13 cellular contexts compared by ENCODE assay signal in the genomic region with DNA sequence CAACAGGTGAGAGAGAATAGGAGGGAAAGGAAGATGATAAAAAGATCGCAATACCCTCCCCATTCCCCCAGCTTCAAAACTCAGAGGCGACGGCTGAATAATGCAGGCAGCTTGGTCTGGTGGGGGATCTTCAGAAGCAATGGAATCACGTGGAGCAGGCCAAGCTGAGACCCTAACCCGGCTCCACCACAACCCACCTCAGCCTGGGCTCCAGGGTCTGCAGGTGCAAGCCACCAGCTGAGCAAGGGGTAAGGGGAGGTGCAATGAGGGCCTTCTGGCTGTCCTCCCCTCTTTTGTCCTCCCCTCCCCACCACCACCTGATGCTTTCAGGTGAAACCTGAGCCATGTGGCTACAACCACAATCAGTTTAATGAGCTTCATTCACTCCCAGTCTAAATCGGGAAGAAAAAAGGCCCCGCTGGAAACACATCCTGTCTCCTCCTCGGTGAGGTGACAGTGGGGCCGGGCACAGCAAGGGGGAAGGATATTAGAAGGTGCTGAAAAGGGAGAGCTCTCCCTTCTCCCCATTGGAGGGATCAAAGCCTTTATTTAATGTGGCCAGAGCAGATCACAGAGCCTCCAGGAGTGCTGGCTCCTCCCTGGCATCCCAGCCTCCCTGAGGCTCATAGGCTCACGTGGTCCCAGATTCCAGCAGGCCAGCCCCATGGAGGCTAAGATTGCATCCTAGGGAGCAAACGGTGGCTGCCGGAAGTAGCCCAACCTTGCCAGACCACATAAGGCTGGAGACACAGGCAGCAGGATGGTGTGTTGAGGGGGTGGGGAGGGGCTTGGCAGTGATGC.
DNase-seq lines count a peak whose midpoint lies in the region; ATAC-seq and TF ChIP-seq lines count a peak whose summit lies in the region.
"Had no signal": no experiment of that assay in that cellular context is flagged by ENCODE, and none has a peak within 500 bp of the region (broad histone marks: within the 10 kb centered on the region; RNA-seq: fewer than 3 reads in every experiment).

No MANE protein-coding gene starts in this region.

- no peak overlapping the region for H3K23ac ChIP-seq in IMR-90 (ENCODE audit: low read depth, low read length)

- intact Hi-C loops in IMR-90 (cut with micrococcal nuclease) (no loop called here), MCF 10A (cut with micrococcal nuclease) (no loop called here)

- WGBS in IMR-90 (ENCODE audit: extremely low coverage in 2 of 2, insufficient read length in 1 of 2), 2 experiments: 100% methylated on average over 1 of the region's 12 CpGs; no CpG with 5 or more reads in 1 of the 2 experiments
- 85 to 90% methylated on average over 12 of the region's 12 CpGs for WGBS in GM23248 (ENCODE audit: low coverage in 1 of 2, low lambda C conversion rate in 2 of 2, missing lambda C conversion rate in 2 of 2), 2 experiments

- TF ChIP-seq CTCF in IMR-90 (conservative IDR thresholded peaks at IDR 0.05; ENCODE audit: low read depth, low read length) (no peak), MCF 10A (IDR thresholded peaks at IDR 0.05; ENCODE audit: unreplicated experiment) (no peak)

- no peaks in the 10 kb centered on the region for H3K9me3 Mint-ChIP-seq in activated naive CD8-positive, alpha-beta T cell treated with anti-CD3 and anti-CD28 coated beads for 36 hours
- H3K9me3 Mint-ChIP-seq in MCF 10A (ENCODE audit: unreplicated experiment): no peaks in the 10 kb centered on the region
- H3K9me3 Mint-ChIP-seq: activated CD4-positive, alpha-beta T cell treated with anti-CD3 and anti-CD28 coated beads, Interleukin-2, amount 10 ng/mL, durations not matched to agents 7 days and 5 days; T-helper 1 cell treated with Interleukin-12 subunit alpha and Interleukin-12 subunit beta and Interleukin-4 antibody, amounts not matched to agents 30 μg/mL and 1 μg/mL, for 36 hours had no signal

- no TSS peak for BruUV-seq in IMR-90 (replicated peaks; lab: Mats Ljungman, UMichigan)
- no TSS peak for BruUV-seq in MCF 10A (replicated peaks; lab: Mats Ljungman, UMichigan)

- H4K20me1 ChIP-seq in IMR-90 (ENCODE audit: insufficient read depth, low read length) (no peaks in the 10 kb centered on the region), GM23248 (ENCODE audit: insufficient read depth) (no peaks in the 10 kb centered on the region)

- H2BK15ac ChIP-seq in IMR-90 (ENCODE audit: low read depth, low read length): no peak overlapping the region

- no peak overlapping the region for H4K5ac ChIP-seq in IMR-90 (ENCODE audit: low read depth, low read length)

- H3K18ac ChIP-seq in IMR-90 (ENCODE audit: low read depth, low read length): no peak overlapping the region

- POLR2A ChIA-PET in IMR-90 (lab: Charles Lee; ENCODE audit: unreplicated experiment): no interaction called here
- POLR2A ChIA-PET in MCF 10A (lab: Yijun Ruan, JAX): interaction anchor here (2.0 kb wide), 1 partner anchor 11 kb away, joined by 5 read pairs; no protein-coding TSS in a partner anchor

- no peak overlapping the region for H3K56ac ChIP-seq in IMR-90 (ENCODE audit: extremely low read depth, insufficient read depth, low read length)

- CTCF ChIA-PET in IMR-90 (lab: Yijun Ruan, JAX): no interaction called here
- CTCF ChIA-PET in MCF 10A (lab: Yijun Ruan, JAX): no interaction called here

- no peak for ATAC-seq in IMR-90 (ENCODE audit: low read depth)

- peak overlapping the region; percentile 29 for H2AFZ ChIP-seq in IMR-90 (replicated peaks; ENCODE audit: low read length, poor library complexity)
- H2AFZ ChIP-seq in GM23248: no peak overlapping the region

- H3K27ac ChIP-seq in IMR-90 (ENCODE audit: insufficient read depth, low read length) (no peak overlapping the region), GM23248 (no peak overlapping the region)
- H3K27ac ChIP-seq: sigmoid colon had no signal

- H3K4me3 ChIP-seq in IMR-90 (ENCODE audit: insufficient read depth, low read depth, low read length) (no peak overlapping the region), GM23248 (no peak overlapping the region)
- H3K4me3 ChIP-seq: sigmoid colon had no signal

- H3K4me2 ChIP-seq in IMR-90 (ENCODE audit: low read depth, low read length) (no peak overlapping the region), GM23248 (ENCODE audit: unreplicated experiment) (no peak overlapping the region)

- H3K9me3 ChIP-seq in IMR-90 (ENCODE audit: control insufficient read depth, insufficient read depth, low read length): no peaks in the 10 kb centered on the region
- no peaks in the 10 kb centered on the region for H3K9me3 ChIP-seq in GM23248 (ENCODE audit: low read depth)
- H3K9me3 ChIP-seq: sigmoid colon had no signal

- no peak for TF ChIP-seq RAD21 in IMR-90 (IDR thresholded peaks at IDR 0.05; ENCODE audit: low read length)

- no peak overlapping the region for H3K4ac ChIP-seq in IMR-90 (ENCODE audit: low read depth, low read length)

- H3K9me1 ChIP-seq in IMR-90 (ENCODE audit: insufficient read depth, low read length): peaks cover 6% of the 10 kb centered on the region; the same call in 1 of the 2 replicates

- dilution Hi-C loops in IMR-90 (cut with HindIII; ENCODE audit: low sequenced_read_pairs, unreplicated experiment): no loop called here

- H3K4me1 Mint-ChIP-seq in activated naive CD8-positive, alpha-beta T cell treated with anti-CD3 and anti-CD28 coated beads for 36 hours: no peaks in the 10 kb centered on the region
- H3K4me1 Mint-ChIP-seq in MCF 10A (ENCODE audit: insufficient read depth, unreplicated experiment): peaks cover 22% of the 10 kb centered on the region
- H3K4me1 Mint-ChIP-seq: activated CD4-positive, alpha-beta T cell treated with anti-CD3 and anti-CD28 coated beads, Interleukin-2, amount 10 ng/mL, durations not matched to agents 7 days and 5 days had no signal

- H3K4me3 Mint-ChIP-seq in activated naive CD8-positive, alpha-beta T cell treated with anti-CD3 and anti-CD28 coated beads for 36 hours: no peak overlapping the region
- H3K4me3 Mint-ChIP-seq in MCF 10A (ENCODE audit: unreplicated experiment): no peak overlapping the region
- H3K4me3 Mint-ChIP-seq: activated CD4-positive, alpha-beta T cell treated with anti-CD3 and anti-CD28 coated beads, Interleukin-2, amount 10 ng/mL, durations not matched to agents 7 days and 5 days; brain; T-helper 1 cell treated with Interleukin-12 subunit alpha and Interleukin-12 subunit beta and Interleukin-4 antibody, amounts not matched to agents 30 μg/mL and 1 μg/mL, for 36 hours had no signal

- H3K27ac Mint-ChIP-seq in activated naive CD8-positive, alpha-beta T cell treated with anti-CD3 and anti-CD28 coated beads for 36 hours: no peak overlapping the region
- H3K27ac Mint-ChIP-seq in MCF 10A (ENCODE audit: low read depth, unreplicated experiment): no peak overlapping the region
- H3K27ac Mint-ChIP-seq: activated CD4-positive, alpha-beta T cell treated with anti-CD3 and anti-CD28 coated beads, Interleukin-2, amount 10 ng/mL, durations not matched to agents 7 days and 5 days; T-helper 1 cell treated with Interleukin-12 subunit alpha and Interleukin-12 subunit beta and Interleukin-4 antibody, amounts not matched to agents 30 μg/mL and 1 μg/mL, for 36 hours had no signal

- H3K9ac ChIP-seq in IMR-90 (ENCODE audit: low read depth, low read length) (no peak overlapping the region), GM23248 (no peak overlapping the region)

- H3K27me3 ChIP-seq in IMR-90 (ENCODE audit: control insufficient read depth, insufficient read depth, low read length) (no peaks in the 10 kb centered on the region), GM23248 (replicated peaks; ENCODE audit: insufficient read depth) (no peaks in the 10 kb centered on the region)
- H3K27me3 ChIP-seq: sigmoid colon had no signal

- H4K8ac ChIP-seq in IMR-90 (ENCODE audit: low read depth in 2 of 2, low read length in 2 of 2): no peak overlapping the region; a peak in 1 of 4 replicates

- no peaks in the 10 kb centered on the region for H3K9me2 ChIP-seq in GM23248 (ENCODE audit: insufficient read depth)

- peaks cover 10% of the 10 kb centered on the region for H3K27me3 Mint-ChIP-seq in activated naive CD8-positive, alpha-beta T cell treated with anti-CD3 and anti-CD28 coated beads for 36 hours
- no peaks in the 10 kb centered on the region for H3K27me3 Mint-ChIP-seq in MCF 10A (ENCODE audit: insufficient read depth, unreplicated experiment)
- H3K27me3 Mint-ChIP-seq: activated CD4-positive, alpha-beta T cell treated with anti-CD3 and anti-CD28 coated beads, Interleukin-2, amount 10 ng/mL, durations not matched to agents 7 days and 5 days had no signal

- no peak overlapping the region for H3K14ac ChIP-seq in IMR-90 (replicated peaks; ENCODE audit: low read depth, low read length)

- H2AK9ac ChIP-seq in IMR-90 (replicated peaks; ENCODE audit: low read depth, low read length, poor library complexity): no peak overlapping the region

- no peaks in the 10 kb centered on the region for H3K36me3 ChIP-seq in IMR-90 (ENCODE audit: control insufficient read depth, insufficient read depth, low read length)
- H3K36me3 ChIP-seq in GM23248 (ENCODE audit: low read depth): no peaks in the 10 kb centered on the region
- H3K36me3 ChIP-seq: sigmoid colon had no signal

- no peak for TF ChIP-seq POLR2A in IMR-90 (IDR thresholded peaks at IDR 0.05; ENCODE audit: low read depth, low read length)

- H2BK120ac ChIP-seq in IMR-90 (ENCODE audit: low read depth, low read length): no peak overlapping the region

- no peak overlapping the region for H4K91ac ChIP-seq in IMR-90 (ENCODE audit: insufficient read depth, low read depth, low read length)

- H2BK20ac ChIP-seq in IMR-90 (ENCODE audit: low read depth, low read length): no peak overlapping the region

- H3K79me2 ChIP-seq in GM23248 (ENCODE audit: insufficient read depth): no peaks in the 10 kb centered on the region

- H3F3A ChIP-seq in GM23248 (ENCODE audit: insufficient read depth): peaks cover 10% of the 10 kb centered on the region

- in situ Hi-C loops in IMR-90 (cut with MboI; ENCODE audit: low sequenced_read_pairs): loop anchor here (25.0 kb wide), 1 partner anchor 831 kb away; no protein-coding TSS in a partner anchor
- in situ Hi-C loops in GM23248 (cut with MboI): no loop called here

- H2AK5ac ChIP-seq in IMR-90 (ENCODE audit: low read depth, low read length): no peak overlapping the region

- H3K36me3 Mint-ChIP-seq in activated naive CD8-positive, alpha-beta T cell treated with anti-CD3 and anti-CD28 coated beads for 36 hours: no peaks in the 10 kb centered on the region
- H3K36me3 Mint-ChIP-seq in MCF 10A (ENCODE audit: insufficient read depth, unreplicated experiment): no peaks in the 10 kb centered on the region
- H3K36me3 Mint-ChIP-seq: brain had no signal

- DNase-seq in COLO668 (lab: John Stamatoyannopoulos, UW; ENCODE audit: unreplicated experiment): peak; percentile 64
- DNase-seq in IMR-90: no peak
- DNase-seq in NCI-H2107 treated with DMSO at 0.1 percent for 48 hours (lab: John Stamatoyannopoulos, UW; ENCODE audit: unreplicated experiment): peak; percentile 94
- DNase-seq in ecto neural progenitor cell (ENCODE audit: low spot score): peak; percentile 60
- no peak for DNase-seq in GM23248
- DNase-seq in activated naive CD4-positive, alpha-beta T cell treated with Interleukin-2 at 50 U/mL for 16 hours: no peak
- DNase-seq in activated naive CD8-positive, alpha-beta T cell treated with anti-CD3 and anti-CD28 coated beads for 36 hours: no peak
- DNase-seq in MCF 10A (ENCODE audit: unreplicated experiment): no peak
- DNase-seq: activated CD4-positive, alpha-beta T cell treated with anti-CD3 and anti-CD28 coated beads, Interleukin-2, amount 10 ng/mL, durations not matched to agents 7 days and 5 days; kidney; sigmoid colon had no signal

- no peak overlapping the region for H2BK5ac ChIP-seq in IMR-90 (ENCODE audit: low read depth, low read length, poor library complexity, severe bottlenecking)

- no peaks in the 10 kb centered on the region for H3K79me1 ChIP-seq in IMR-90 (ENCODE audit: low read depth in 1 of 2, low read length in 2 of 2)

- H3K4me1 ChIP-seq in IMR-90 (ENCODE audit: control insufficient read depth, insufficient read depth, low read length): peaks cover 9% of the 10 kb centered on the region
- peaks cover 13% of the 10 kb centered on the region for H3K4me1 ChIP-seq in GM23248 (ENCODE audit: insufficient read depth)
- H3K4me1 ChIP-seq: sigmoid colon had no signal

Comparison
In these comparisons a context has a peak if more than half of its experiments do, and no peak if none do; other contexts are left out.
1. DNase-seq: peak in COLO668 (single experiment), NCI-H2107 treated with DMSO at 0.1 percent for 48 hours (single experiment) and ecto neural progenitor cell (single experiment); none in IMR-90 (single experiment), GM23248 (single experiment), activated naive CD4-positive, alpha-beta T cell treated with Interleukin-2 at 50 U/mL for 16 hours (single experiment), activated naive CD8-positive, alpha-beta T cell treated with anti-CD3 and anti-CD28 coated beads for 36 hours (single experiment) and MCF 10A (single experiment).